ENCODE assay signal across 18 cellular contexts in genomic region chr10:74381291-74381885, GRCh38.
"Had no signal": no experiment of that assay in that cellular context is flagged by ENCODE, and none has a peak within 500 bp of the region (broad histone marks: within the 10 kb centered on the region; RNA-seq: fewer than 3 reads in every experiment).

No MANE protein-coding gene starts in this region.

- H3K9me3 ChIP-seq: body of pancreas, left ventricle myocardium inferior, right atrium auricular region, transverse colon, vagina had no signal

- H3K27me3 ChIP-seq: body of pancreas, right atrium auricular region, transverse colon, vagina had no signal

- H3K36me3 ChIP-seq: left ventricle myocardium inferior, right atrium auricular region, transverse colon, vagina had no signal

- DNase-seq: activated CD8-positive, alpha-beta memory T cell treated with anti-CD3 and anti-CD28 coated beads, Interleukin-2, amount 10 ng/mL, durations not matched to agents 7 days and 5 days; activated naive CD4-positive, alpha-beta T cell treated with anti-CD3 and anti-CD28 coated beads, Interleukin-2, amount 50 U/mL, for 16 hours; activated T-cell treated with anti-CD3 and anti-CD28 coated beads, Interleukin-2, amount 50 U/mL, for 1 hour; amygdala; body of pancreas; central memory CD4-positive, alpha-beta T cell; effector CD8-positive, alpha-beta T cell; foreskin melanocyte; left ventricle myocardium inferior; mesenchymal stem cell; stimulated activated CD4-positive, alpha-beta T cell treated with anti-CD3 and anti-CD28 coated beads, Interleukin-2, amount 100 ng/mL, for 48 hours; transverse colon had no signal

- H3K27ac Mint-ChIP-seq: activated CD8-positive, alpha-beta memory T cell treated with anti-CD3 and anti-CD28 coated beads, Interleukin-2, amount 10 ng/mL, durations not matched to agents 7 days and 5 days; nephron; progenitor cell of endocrine pancreas had no signal

- H3K4me3 Mint-ChIP-seq: activated CD8-positive, alpha-beta memory T cell treated with anti-CD3 and anti-CD28 coated beads, Interleukin-2, amount 10 ng/mL, durations not matched to agents 7 days and 5 days; nephron had no signal

- H3K27me3 Mint-ChIP-seq: activated CD8-positive, alpha-beta memory T cell treated with anti-CD3 and anti-CD28 coated beads, Interleukin-2, amount 10 ng/mL, durations not matched to agents 7 days and 5 days; progenitor cell of endocrine pancreas had no signal

- H3K9me3 Mint-ChIP-seq: nephron had no signal

- H3K4me3 ChIP-seq: body of pancreas, coronary artery, left ventricle myocardium inferior, right atrium auricular region, transverse colon, vagina had no signal

- ATAC-seq: activated CD4-positive, CD25-positive, alpha-beta regulatory T cell treated with anti-CD3 and anti-CD28 coated beads, Interleukin-2, amount 50 U/mL, for 24 hours; activated CD8-positive, alpha-beta memory T cell treated with anti-CD3 and anti-CD28 coated beads, Interleukin-2, amount 10 ng/mL, durations not matched to agents 7 days and 5 days; body of pancreas had no signal

- H3K4me1 ChIP-seq: body of pancreas, left ventricle myocardium inferior, right atrium auricular region, transverse colon, vagina had no signal

- H3K4me1 Mint-ChIP-seq: nephron had no signal

- H3K27ac ChIP-seq: body of pancreas, coronary artery, left ventricle myocardium inferior, right atrium auricular region, transverse colon, vagina had no signal
